In genomic region chr5:1668141-1668721, GRCh38 we compare ENCODE assay signal across 10 cellular contexts.
DNase-seq lines count a peak whose midpoint lies in the region; ATAC-seq and TF ChIP-seq lines count a peak whose summit lies in the region.
"Had no signal": no experiment of that assay in that cellular context is flagged by ENCODE, and none has a peak within 500 bp of the region (broad histone marks: within the 10 kb centered on the region; RNA-seq: fewer than 3 reads in every experiment).

No MANE protein-coding gene starts in this region.

- CTCF ChIA-PET in HEK293T (lab: Yijun Ruan, JAX): interaction anchor here (0.8 kb wide), 1 partner anchor 363 kb away, joined by 3 read pairs; no protein-coding TSS in a partner anchor
- CTCF ChIA-PET in activated CD4-positive, alpha-beta memory T cell treated with anti-CD3 and anti-CD28 coated beads for 36 hours (lab: Charles Lee): interaction anchor here (0.8 to 1.1 kb wide), 2 partner anchors 14 to 70 kb away, joined by 3 read pairs; no protein-coding TSS in a partner anchor

- no peak overlapping the region for H3K27ac ChIP-seq in mesodermal cell (ENCODE audit: low read depth, low read length, severe bottlenecking)

- no peaks in the 10 kb centered on the region for H3K36me3 Mint-ChIP-seq in activated CD4-positive, alpha-beta memory T cell treated with anti-CD3 and anti-CD28 coated beads for 36 hours

- DNase-seq in COR-L47 (lab: John Stamatoyannopoulos, UW): peak; percentile 42
- DNase-seq in HEK293T (ENCODE audit: extremely low spot score): peak; percentile 44
- peak; percentile 19 for DNase-seq in activated naive CD8-positive, alpha-beta T cell treated with anti-CD3 and anti-CD28 coated beads, Interleukin-2, amount 50 U/mL, for 16 hours (ENCODE audit: low read depth, low spot score)
- DNase-seq in KG1 (lab: John Stamatoyannopoulos, UW): no peak
- DNase-seq in mucosa of gallbladder (ENCODE audit: low spot score): no peak
- no peak for DNase-seq in activated CD4-positive, alpha-beta memory T cell treated with anti-CD3 and anti-CD28 coated beads for 36 hours
- DNase-seq: left colon, PC-3 had no signal

- peaks cover 4% of the 10 kb centered on the region for H3K4me1 ChIP-seq in mesodermal cell (ENCODE audit: control insufficient read depth, insufficient read depth, low read length, poor library complexity, severe bottlenecking)

- WGBS in mesodermal cell (ENCODE audit: insufficient coverage in 2 of 2), 2 experiments: 13 to 20% methylated on average over 16 of the region's 23 CpGs

- POLR2A ChIA-PET in HEK293T (lab: Yijun Ruan, JAX): no interaction called here
- POLR2A ChIA-PET in activated CD4-positive, alpha-beta memory T cell treated with anti-CD3 and anti-CD28 coated beads for 36 hours (lab: Charles Lee): no interaction called here

- H3K4me3 Mint-ChIP-seq in activated CD4-positive, alpha-beta memory T cell treated with anti-CD3 and anti-CD28 coated beads for 36 hours: no peak overlapping the region

- H3K36me3 ChIP-seq in mesodermal cell (ENCODE audit: control insufficient read depth, insufficient read depth, low read length): no peaks in the 10 kb centered on the region

- peak overlapping the region; percentile 27 for H3K4me3 ChIP-seq in mesodermal cell (ENCODE audit: extremely low read depth, insufficient read depth, low read length, poor library complexity, severe bottlenecking)

- no peak for ATAC-seq in HG02763 (IDR thresholded peaks at IDR 0.05; ENCODE audit: unreplicated experiment)
- ATAC-seq: left colon, PC-3 had no signal

- peaks cover 66% of the 10 kb centered on the region for H3K27me3 Mint-ChIP-seq in activated CD4-positive, alpha-beta memory T cell treated with anti-CD3 and anti-CD28 coated beads for 36 hours

- H3K27ac Mint-ChIP-seq in activated CD4-positive, alpha-beta memory T cell treated with anti-CD3 and anti-CD28 coated beads for 36 hours: no peak overlapping the region

- intact Hi-C loops in activated CD4-positive, alpha-beta memory T cell treated with anti-CD3 and anti-CD28 coated beads for 36 hours (cut with micrococcal nuclease): loop anchor here (5.0 kb wide), 1 partner anchor 349 kb away; no protein-coding TSS in a partner anchor

- H3K9me3 ChIP-seq in mesodermal cell (ENCODE audit: control insufficient read depth, low read length): no peaks in the 10 kb centered on the region

- no peaks in the 10 kb centered on the region for H3K9me3 Mint-ChIP-seq in activated CD4-positive, alpha-beta memory T cell treated with anti-CD3 and anti-CD28 coated beads for 36 hours

- peaks cover 9% of the 10 kb centered on the region for H3K4me1 Mint-ChIP-seq in activated CD4-positive, alpha-beta memory T cell treated with anti-CD3 and anti-CD28 coated beads for 36 hours (ENCODE audit: low read depth)

TF ChIP-seq in HEK293T, 16 proteins besides CTCF, POLR2A, EP300 and RAD21:
- TF ChIP-seq PKNOX1 (IDR thresholded peaks at IDR 0.05) (no peak), FOXM1 (IDR thresholded peaks at IDR 0.05; ENCODE audit: borderline replicate concordance) (no peak), HDGF (IDR thresholded peaks at IDR 0.05; ENCODE audit: borderline replicate concordance) (no peak)

Comparison
In these comparisons a context has a peak if more than half of its experiments do, and no peak if none do; other contexts are left out.
1. DNase-seq: peak in COR-L47 (single experiment), HEK293T (single experiment) and activated naive CD8-positive, alpha-beta T cell treated with anti-CD3 and anti-CD28 coated beads, Interleukin-2, amount 50 U/mL, for 16 hours (single experiment); none in KG1 (single experiment), mucosa of gallbladder (single experiment) and activated CD4-positive, alpha-beta memory T cell treated with anti-CD3 and anti-CD28 coated beads for 36 hours (single experiment).